ENCODE assay signal across 8 cellular contexts in genomic region chr2:144519934-144520717, GRCh38. TPM values are rescaled to one million over a fixed set of nuclear protein-coding genes. Genes with fewer than 3 reads are reported as not detected.
A peak's percentile ranks its signal among the peaks of the same experiment; 100 is the strongest.
DNase-seq lines count a peak whose midpoint lies in the region; TF ChIP-seq lines count a peak whose summit lies in the region.

Gene ZEB2, minus strand, starts transcription at chr2:144520119. Its CDS starts 2,769 bp downstream, at chr2:144517350.

- H3K27ac ChIP-seq in muscle layer of colon (ENCODE audit: low read depth, low read length), result peak within 1 kb of the TSS; percentile 72
- peak within 1 kb of the TSS; percentile 65 for H3K27ac ChIP-seq in urinary bladder (ENCODE audit: low read depth)

- DNase-seq in ELF-1 (ENCODE audit: low read depth, low spot score), result peak; percentile 86
- peak; percentile 71 for DNase-seq in UCSD-AML1 (lab: John Stamatoyannopoulos, UW; ENCODE audit: unreplicated experiment)
- peak; percentile 98 for DNase-seq in fibroblast of gingiva (ENCODE audit: low read depth)
- no peak for DNase-seq in cerebellar cortex (ENCODE audit: low spot score)
- no peak for DNase-seq in NCI-H2171 (lab: John Stamatoyannopoulos, UW)

- 0 out of 2 replicates have a peak within 1 kb of the TSS, but pooled peaks have one; percentile 2 for H2AFZ ChIP-seq in Loucy (ENCODE audit: low read length)

- peak within 1 kb of the TSS; percentile 72 for H3K4me2 ChIP-seq in Loucy (ENCODE audit: low read depth, low read length, poor library complexity, severe bottlenecking)

- H3K4me3 ChIP-seq in Loucy (ENCODE audit: low read length, poor library complexity, severe bottlenecking) (peak within 1 kb of the TSS; percentile 72), muscle layer of colon (ENCODE audit: low read depth in 1 of 2, low read length in 2 of 2) (peak within 1 kb of the TSS; percentile 58 to 80), urinary bladder (ENCODE audit: low read depth, low read length) (peak within 1 kb of the TSS; percentile 97)

- H3K9me3 ChIP-seq in Loucy (ENCODE audit: insufficient read depth, low read depth, low read length) (no peaks in the 10 kb centered on the region), muscle layer of colon (ENCODE audit: low read length) (no peaks in the 10 kb centered on the region)

- WGBS in urinary bladder, result 1% methylated on average over 29 of the region's 29 CpGs

- no peaks in the 10 kb centered on the region for H3K9me2 ChIP-seq in Loucy (replicated peaks; ENCODE audit: low read depth, low read length)

- H3K4me1 ChIP-seq in Loucy (ENCODE audit: insufficient read depth, low read length, poor library complexity, severe bottlenecking) (peaks cover 11% of the 10 kb centered on the region), muscle layer of colon (ENCODE audit: insufficient read depth, low read length) (peaks cover 8% of the 10 kb centered on the region), urinary bladder (ENCODE audit: insufficient read depth) (no peaks in the 10 kb centered on the region)

- peaks cover 6% of the 10 kb centered on the region for H4K20me1 ChIP-seq in Loucy (ENCODE audit: insufficient read depth, low read length, poor library complexity, severe bottlenecking)

- H3K27me3 ChIP-seq in Loucy (ENCODE audit: insufficient read depth, low read length, poor library complexity, severe bottlenecking), result no peaks in the 10 kb centered on the region
- peaks cover 38 to 48% of the 10 kb centered on the region in 2 donors for H3K27me3 ChIP-seq in muscle layer of colon (ENCODE audit: control insufficient read depth in 1 of 2, insufficient read depth in 2 of 2, low read length in 2 of 2)

- peak within 1 kb of the TSS; percentile 80 for H3K9ac ChIP-seq in Loucy (ENCODE audit: low read depth, low read length, poor library complexity, severe bottlenecking)
- H3K9ac ChIP-seq in muscle layer of colon (ENCODE audit: low read length), result peak within 1 kb of the TSS; percentile 66

- 0 out of 2 replicates have a peak, but pooled peaks cover 3% of the 10 kb centered on the region for H3F3A ChIP-seq in Loucy (ENCODE audit: low read depth)

- TF ChIP-seq CTCF in Loucy (conservative IDR thresholded peaks at IDR 0.05; ENCODE audit: low read length), result peak; percentile 57

- H3K36me3 ChIP-seq in Loucy (ENCODE audit: insufficient read depth, low read length), result no peaks in the 10 kb centered on the region
- H3K36me3 ChIP-seq in muscle layer of colon (ENCODE audit: insufficient read depth, low read length), result no peaks in the 10 kb centered on the region
- no peaks in the 10 kb centered on the region for H3K36me3 ChIP-seq in urinary bladder (ENCODE audit: insufficient read depth)

- H3K79me2 ChIP-seq in Loucy (ENCODE audit: insufficient read depth, low read length), result peaks cover 44% of the 10 kb centered on the region

RNA-seq across cellular contexts. Expression of gene ZEB2, which starts in this region (rescaled TPM):
- 307 TPM for total RNA-seq in urinary bladder
- polyA plus RNA-seq in urinary bladder, result 66.7 TPM

Comparison
In these comparisons a context has a peak if more than half of its experiments do, and no peak if none do; other contexts are left out.
1. DNase-seq: peak in ELF-1 (single experiment), UCSD-AML1 (single experiment) and fibroblast of gingiva (single experiment); none in cerebellar cortex (single experiment) and NCI-H2171 (single experiment).
2. Peak in every context shown above with its lines, with median percentiles within 50 percentile points of each other: H3K4me3 ChIP-seq.